Comparison of ENCODE assay signal across 23 cellular contexts in genomic region chr16:56369202-56369601, GRCh38. TPM values are rescaled to one million over a fixed set of nuclear protein-coding genes. Genes with fewer than 3 reads are reported as not detected.
DNase-seq lines count a peak whose midpoint lies in the region; ATAC-seq, FAIRE-seq and TF ChIP-seq lines count a peak whose summit lies in the region.
"Had no signal": no experiment of that assay in that cellular context is flagged by ENCODE, and none has a peak within 500 bp of the region (broad histone marks: within the 10 kb centered on the region; RNA-seq: fewer than 3 reads in every experiment).

No MANE protein-coding gene starts in this region.

- H3K4me2 ChIP-seq in HepG2 (ENCODE audit: low read depth, low read length) = no peak overlapping the region
- H3K4me2 ChIP-seq: KMS-11 had no signal

- FAIRE-seq in HepG2 (lab: Jason Lieb, UNC) = peak; percentile 43
- FAIRE-seq: GM12892, GM18507 had no signal

- no TSS peak for BruUV-seq in MCF 10A (replicated peaks; lab: Mats Ljungman, UMichigan)
- no TSS peak for BruUV-seq in HepG2 (replicated peaks; lab: Mats Ljungman, UMichigan)

- WGBS in HepG2 (ENCODE audit: low lambda C conversion rate) = 96% methylated on average over 5 of the region's 5 CpGs
- WGBS in esophagus squamous epithelium, 2 donors = 86 to 93% methylated on average over 5 of the region's 5 CpGs

- CTCF ChIA-PET in MCF 10A (lab: Yijun Ruan, JAX) = interaction anchor here (1.2 to 1.5 kb wide), 3 partner anchors 10 to 144 kb away, joined by 3 to 6 read pairs (median 6); no protein-coding TSS in a partner anchor
- CTCF ChIA-PET in HepG2 (lab: Yijun Ruan, JAX; ENCODE audit: low intra/inter-chr PET ratio, low total read pairs) = no interaction called here

- H3K27ac ChIP-seq in breast epithelium (peak overlapping the region; percentile 26 to 30), HepG2 (ENCODE audit: extremely low read length, insufficient read depth, low read length) (no peak overlapping the region), esophagus squamous epithelium (no peak overlapping the region)
- H3K27ac ChIP-seq: KMS-11 had no signal

- H3K4me3 ChIP-seq in breast epithelium (no peak overlapping the region), HepG2 (replicated peaks in 1 of 3; ENCODE audit: insufficient read depth in 1 of 3, low read depth in 2 of 3, low read length in 3 of 3) (no peak overlapping the region), esophagus squamous epithelium (no peak overlapping the region)

- H3K27me3 Mint-ChIP-seq in MCF 10A (ENCODE audit: insufficient read depth, unreplicated experiment) = no peaks in the 10 kb centered on the region
- H3K27me3 Mint-ChIP-seq in activated T-helper 17 cell treated with anti-CD3 and anti-CD28 coated beads, Interleukin-2, amount 50 U/mL, for 72 hours = no peaks in the 10 kb centered on the region
- H3K27me3 Mint-ChIP-seq: B cell; CD4-positive, CD25-positive, alpha-beta regulatory T cell had no signal

- TF ChIP-seq CTCF in breast epithelium (IDR thresholded peaks at IDR 0.05) (no peak), MCF 10A (IDR thresholded peaks at IDR 0.05; ENCODE audit: unreplicated experiment) (no peak), HepG2 (CRISPR knock-in tag; IDR thresholded peaks at IDR 0.05) (no peak), esophagus squamous epithelium (IDR thresholded peaks at IDR 0.05) (no peak)

- H3K4me1 Mint-ChIP-seq in MCF 10A (ENCODE audit: insufficient read depth, unreplicated experiment) = peaks cover 13% of the 10 kb centered on the region
- peaks cover 19% of the 10 kb centered on the region for H3K4me1 Mint-ChIP-seq in activated T-helper 17 cell treated with anti-CD3 and anti-CD28 coated beads, Interleukin-2, amount 50 U/mL, for 72 hours

- TF ChIP-seq EP300 in HepG2 (IDR thresholded peaks at IDR 0.05; ENCODE audit: low read depth in 2 of 2, low read length in 2 of 2) (no peak), HepG2 (CRISPR knock-in tag; IDR thresholded peaks at IDR 0.05; ENCODE audit: borderline replicate concordance) (no peak)

- H4K20me1 ChIP-seq in HepG2 (ENCODE audit: insufficient read depth, low read length) = no peaks in the 10 kb centered on the region

- in situ Hi-C loops in HepG2 (cut with HindIII; ENCODE audit: extremely low pct_ligation_motif_present, low pct_unique_long_range_greater_than_20kb) = no loop called here

- H3K27ac Mint-ChIP-seq in MCF 10A (ENCODE audit: low read depth, unreplicated experiment) = no peak overlapping the region
- H3K27ac Mint-ChIP-seq in activated T-helper 17 cell treated with anti-CD3 and anti-CD28 coated beads, Interleukin-2, amount 50 U/mL, for 72 hours = peak overlapping the region; percentile 42
- H3K27ac Mint-ChIP-seq: B cell had no signal

- H3K4me3 Mint-ChIP-seq in MCF 10A (ENCODE audit: unreplicated experiment) = no peak overlapping the region
- no peak overlapping the region for H3K4me3 Mint-ChIP-seq in activated T-helper 17 cell treated with anti-CD3 and anti-CD28 coated beads, Interleukin-2, amount 50 U/mL, for 72 hours
- H3K4me3 Mint-ChIP-seq: B cell; CD4-positive, CD25-positive, alpha-beta regulatory T cell had no signal

- H3K4me1 ChIP-seq in breast epithelium (no peaks in the 10 kb centered on the region), HepG2 (ENCODE audit: insufficient read depth, low read length) (peaks cover 11% of the 10 kb centered on the region), esophagus squamous epithelium (peaks cover 0 to 37% (median 10%) of the 10 kb centered on the region in 3 donors)

- DNase-seq in breast epithelium (ENCODE audit: low spot score in 2 of 2) = peak in 1 of 2 donors; percentile 43
- DNase-seq in MCF 10A (ENCODE audit: unreplicated experiment) = no peak
- no peak for DNase-seq in HepG2 (ENCODE audit: low spot score)
- DNase-seq in putamen (ENCODE audit: low spot score) = no peak
- no peak for DNase-seq in esophagus squamous epithelium (lab: John Stamatoyannopoulos, UW)
- no peak for DNase-seq in NCI-H524 treated with DMSO at 0.1 percent for 48 hours (lab: John Stamatoyannopoulos, UW)
- DNase-seq: CD4-positive, CD25-positive, alpha-beta regulatory T cell; COR-L47; DMS153; NCI-H1048; NCI-H1436; NCI-H2029 treated with DMSO at 0.1 percent for 48 hours; NCI-H446 treated with DMSO at 0.1 percent for 48 hours; NCI-H748 treated with DMSO at 0.1 percent for 48 hours; OCI-M1; SHP77 had no signal

- H3K79me2 ChIP-seq in HepG2 (ENCODE audit: insufficient read depth, low read length) = no peaks in the 10 kb centered on the region

- no peak overlapping the region for H2AFZ ChIP-seq in HepG2 (ENCODE audit: low read length)

- POLR2A ChIA-PET in MCF 10A (lab: Yijun Ruan, JAX) (interaction anchor here (1.3 kb wide), 1 partner anchor 25 kb away, joined by 3 read pairs; no protein-coding TSS in a partner anchor), HepG2 (lab: Yijun Ruan, JAX) (no interaction called here)

- no peaks in the 10 kb centered on the region for H3K9me3 ChIP-seq in breast epithelium
- H3K9me3 ChIP-seq in HepG2 (ENCODE audit: low read length) = no peaks in the 10 kb centered on the region
- H3K9me3 ChIP-seq in esophagus squamous epithelium = no peaks in the 10 kb centered on the region

- H3K9me3 Mint-ChIP-seq in MCF 10A (ENCODE audit: unreplicated experiment) = no peaks in the 10 kb centered on the region
- no peaks in the 10 kb centered on the region for H3K9me3 Mint-ChIP-seq in activated T-helper 17 cell treated with anti-CD3 and anti-CD28 coated beads, Interleukin-2, amount 50 U/mL, for 72 hours
- H3K9me3 Mint-ChIP-seq: CD4-positive, CD25-positive, alpha-beta regulatory T cell had no signal

- peaks cover 47% of the 10 kb centered on the region for H3K36me3 Mint-ChIP-seq in MCF 10A (ENCODE audit: insufficient read depth, unreplicated experiment)
- peaks cover 54% of the 10 kb centered on the region for H3K36me3 Mint-ChIP-seq in activated T-helper 17 cell treated with anti-CD3 and anti-CD28 coated beads, Interleukin-2, amount 50 U/mL, for 72 hours (ENCODE audit: low read depth)

- no peak for ATAC-seq in activated T-helper 17 cell treated with anti-CD3 and anti-CD28 coated beads, Interleukin-2, amount 50 U/mL, for 72 hours (replicated peaks)
- ATAC-seq in HepG2 (no peak), HG03521 (IDR thresholded peaks at IDR 0.05; ENCODE audit: unreplicated experiment) (no peak)
- ATAC-seq: SK-N-SH treated with all-trans-retinoic acid at 6 μM for 48 hours had no signal

- intact Hi-C loops in breast epithelium (cut with DNase I; ENCODE audit: low total_unique reads) = no loop called here
- intact Hi-C loops in MCF 10A (cut with micrococcal nuclease) = no loop called here
- intact Hi-C loops in HepG2 (cut with micrococcal nuclease; ENCODE audit: unreplicated experiment) = no loop called here
- intact Hi-C loops in esophagus squamous epithelium (cut with DNase I) = no loop called here

- no peak overlapping the region for H3K9ac ChIP-seq in HepG2 (ENCODE audit: insufficient read depth, low read depth, low read length)
- H3K9ac ChIP-seq: KMS-11 had no signal

- no peak for TF ChIP-seq RAD21 in HepG2 (CRISPR knock-in tag; IDR thresholded peaks at IDR 0.05)

- H3K36me3 ChIP-seq in breast epithelium (no peaks in the 10 kb centered on the region), HepG2 (replicated peaks in 1 of 2; ENCODE audit: control insufficient read depth in 1 of 2, insufficient read depth in 2 of 2, low read length in 2 of 2) (peaks cover 26 to 54% of the 10 kb centered on the region in 2 experiments), esophagus squamous epithelium (peaks cover 5 to 72% (median 6%) of the 10 kb centered on the region in 3 donors)

- TF ChIP-seq POLR2A in breast epithelium (IDR thresholded peaks at IDR 0.05) (no peak), HepG2 (IDR thresholded peaks at IDR 0.05; ENCODE audit: insufficient read depth in 1 of 2, low read depth in 2 of 2, low read length in 2 of 2) (no peak), esophagus squamous epithelium (IDR thresholded peaks at IDR 0.05) (no peak)

- H3K27me3 ChIP-seq in breast epithelium (no peaks in the 10 kb centered on the region), HepG2 (ENCODE audit: control insufficient read depth in 1 of 2, insufficient read depth in 2 of 2, low read length in 2 of 2) (no peaks in the 10 kb centered on the region), esophagus squamous epithelium (no peaks in the 10 kb centered on the region)

TF ChIP-seq in HepG2, 621 proteins besides CTCF, POLR2A, EP300 and RAD21 (continues in another document):
- no peak for TF ChIP-seq ISX (CRISPR knock-in tag; conservative IDR thresholded peaks at IDR 0.05)
- no peak for TF ChIP-seq NR1H2 (CRISPR knock-in tag; IDR thresholded peaks at IDR 0.05; ENCODE audit: borderline replicate concordance, low read depth)
- no peak for TF ChIP-seq MTF1 (CRISPR knock-in tag; IDR thresholded peaks at IDR 0.05)
- TF ChIP-seq ZNF124 (CRISPR knock-in tag; IDR thresholded peaks at IDR 0.05) = no peak
- TF ChIP-seq PLRG1 (conservative IDR thresholded peaks at IDR 0.05) = no peak

RNA-seq across cellular contexts. Expression of gene AMFR, which starts 56.1 kb away (rescaled TPM):
- total RNA-seq in breast epithelium = 100 to 1,000 TPM; 156 to 205 (median 188) TPM
- 97.2 and 109 TPM in 2 replicates for total RNA-seq in MCF 10A (2022)
- total RNA-seq in activated T-helper 17 cell treated with anti-CD3 and anti-CD28 coated beads, Interleukin-2, amount 50 U/mL, for 72 hours = 10 to 100 TPM; 37.5 to 39.7 TPM
- total RNA-seq in HepG2 (2016; rRNA removed; fragmentation: Illumina TruSeq; extraction: Trizol) = 80.0 and 108 TPM in 2 replicates
- total RNA-seq in HepG2 (2016; cell fraction: cytosol; rRNA removed; fragmentation: Illumina TruSeq; extraction: Trizol; ENCODE audit: low read depth) = 55.3 and 57.1 TPM in 2 replicates
- total RNA-seq in HepG2 (2016; cell fraction: insoluble cytoplasmic fraction; rRNA removed; fragmentation: Illumina TruSeq; extraction: Trizol) = 75.8 and 107 TPM in 2 replicates
- 115 and 121 TPM in 2 replicates for total RNA-seq in HepG2 (2016; cell fraction: membrane; rRNA removed; fragmentation: Illumina TruSeq; extraction: Trizol)
- total RNA-seq in HepG2 (2016; cell fraction: nucleus; rRNA removed; fragmentation: Illumina TruSeq; extraction: Trizol) = 88.4 and 97.8 TPM in 2 replicates
- 52.9 and 65.3 TPM in 2 replicates for polyA plus RNA-seq in HepG2 (2011; rRNA removed)
- 73.6 and 88.0 TPM in 2 replicates for polyA plus RNA-seq in HepG2 (2011; cell fraction: cytosol; rRNA removed)
- polyA plus RNA-seq in HepG2 (2011; cell fraction: nucleus; rRNA removed) = 63.5 and 69.1 TPM in 2 replicates
- 68.8 and 77.0 TPM in 2 replicates for polyA plus RNA-seq in HepG2 (2012)
- 27.7 and 29.0 TPM in 2 replicates for polyA plus RNA-seq in HepG2 (2016; cell fraction: cytosol; fragmentation: Illumina TruSeq; extraction: Trizol; ENCODE audit: low read depth)
- polyA plus RNA-seq in HepG2 (2016; cell fraction: insoluble cytoplasmic fraction; fragmentation: Illumina TruSeq; extraction: Trizol; ENCODE audit: low read depth) = 47.4 and 56.2 TPM in 2 replicates
- 56.5 and 62.9 TPM in 2 replicates for polyA plus RNA-seq in HepG2 (2016; cell fraction: membrane; fragmentation: Illumina TruSeq; extraction: Trizol; ENCODE audit: low read depth)
- polyA plus RNA-seq in HepG2 (2016; cell fraction: nucleus; fragmentation: Illumina TruSeq; extraction: Trizol; ENCODE audit: insufficient read depth, low read depth) = 75.6 and 79.3 TPM in 2 replicates
- 174 and 688 TPM in 2 replicates for polyA minus RNA-seq in HepG2 (2011; rRNA and poly(A)+ RNA removed; ENCODE audit: low replicate concordance)
- polyA minus RNA-seq in HepG2 (2011; cell fraction: cytosol; rRNA and poly(A)+ RNA removed) = 186 and 219 TPM in 2 replicates
- polyA minus RNA-seq in HepG2 (2011; cell fraction: nucleus; rRNA and poly(A)+ RNA removed) = 164 and 181 TPM in 2 replicates
- total RNA-seq in esophagus squamous epithelium = 100 to 1,000 TPM in 2 of 4 donors, 10 to 100 TPM in 2; 69.9 to 133 (median 111) TPM

Comparison
In these comparisons a context has a peak if more than half of its experiments do, and no peak if none do; other contexts are left out.
1. H3K27ac ChIP-seq: peak in breast epithelium (2 of 2); none in HepG2 (single experiment) and esophagus squamous epithelium (0 of 4).